8 cellular contexts compared by ENCODE assay signal in the genomic region with DNA sequence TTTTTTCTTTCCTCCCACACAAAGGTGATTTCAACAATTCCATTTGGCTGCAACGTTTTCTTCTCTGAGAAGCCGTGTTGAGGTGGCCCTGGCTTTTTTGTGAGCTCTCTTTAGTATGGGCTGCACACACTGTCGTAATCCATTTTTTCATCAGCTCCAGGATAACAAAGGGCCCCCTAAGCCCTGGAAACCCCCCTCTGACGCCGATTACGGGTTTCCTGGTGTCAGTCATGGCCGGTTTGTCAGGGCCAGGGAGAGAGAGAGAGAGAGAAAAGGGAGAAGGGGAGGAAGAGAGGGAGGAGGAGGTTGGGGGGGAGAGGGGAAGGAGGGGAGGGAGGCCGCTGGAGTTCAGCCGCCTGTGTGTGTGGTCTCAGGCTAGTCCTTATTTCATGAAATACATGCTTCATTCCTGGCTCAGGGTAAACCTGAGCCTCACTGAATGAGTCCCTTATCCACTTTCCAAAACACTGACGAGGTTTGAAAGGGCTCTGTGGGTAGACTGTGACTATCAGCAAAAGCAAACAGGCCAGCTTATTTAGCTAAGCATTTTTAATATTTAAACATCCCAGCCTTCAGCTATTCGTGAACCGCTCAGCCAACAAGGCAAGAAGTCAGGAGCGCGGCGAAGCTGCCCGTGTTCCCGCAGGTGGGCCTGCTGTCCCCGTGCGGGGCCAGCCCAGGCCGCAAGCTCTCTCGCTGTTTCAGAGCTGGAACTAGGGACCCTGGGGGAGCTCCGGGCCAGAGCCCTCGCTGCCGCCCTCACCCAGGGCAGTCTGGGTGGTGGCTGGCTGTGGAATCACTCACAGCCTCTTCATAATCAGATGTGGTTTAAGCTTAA.
DNase-seq lines count a peak whose midpoint lies in the region; ATAC-seq and TF ChIP-seq lines count a peak whose summit lies in the region.

No MANE protein-coding gene starts in this region.

- intact Hi-C loops in colonic mucosa (cut with DNase I): no loop called here

- H3K36me3 ChIP-seq in SJCRH30: no peaks in the 10 kb centered on the region
- no peaks in the 10 kb centered on the region for H3K36me3 ChIP-seq in colonic mucosa
- no peaks in the 10 kb centered on the region for H3K36me3 ChIP-seq in liver (ENCODE audit: control insufficient read depth in 4 of 4, insufficient read depth in 3 of 4, low read depth in 1 of 4, low read length in 3 of 4)

- H3K4me1 Mint-ChIP-seq in stimulated activated effector memory CD8-positive, alpha-beta T cell treated with anti-CD3 and anti-CD28 coated beads, Interleukin-12 subunit alpha, Interleukin-12 subunit beta, amount 100 ng/mL, for 72 hours: no peaks in the 10 kb centered on the region

- no peaks in the 10 kb centered on the region for H3K36me3 Mint-ChIP-seq in stimulated activated effector memory CD8-positive, alpha-beta T cell treated with anti-CD3 and anti-CD28 coated beads, Interleukin-12 subunit alpha, Interleukin-12 subunit beta, amount 100 ng/mL, for 72 hours

- H3K4me3 ChIP-seq in SJCRH30: peak overlapping the region; percentile 58
- H3K4me3 ChIP-seq in colonic mucosa: no peak overlapping the region
- H3K4me3 ChIP-seq in liver (ENCODE audit: low read depth in 1 of 3, low read length in 3 of 3): peak overlapping the region in 1 of 3 donors; percentile 33

- peak overlapping the region; percentile 27 for H3K4me3 Mint-ChIP-seq in stimulated activated effector memory CD8-positive, alpha-beta T cell treated with anti-CD3 and anti-CD28 coated beads, Interleukin-12 subunit alpha, Interleukin-12 subunit beta, amount 100 ng/mL, for 72 hours

- 27% methylated on average over 24 of the region's 24 CpGs for WGBS in liver

- H3K27me3 ChIP-seq in SJCRH30: no peaks in the 10 kb centered on the region
- H3K27me3 ChIP-seq in colonic mucosa: no peaks in the 10 kb centered on the region
- H3K27me3 ChIP-seq in liver (ENCODE audit: control insufficient read depth in 4 of 4, insufficient read depth in 4 of 4, low read length in 3 of 4): no peaks in the 10 kb centered on the region

- H3K4me1 ChIP-seq in SJCRH30: peaks cover 17% of the 10 kb centered on the region
- H3K4me1 ChIP-seq in colonic mucosa: no peaks in the 10 kb centered on the region
- peaks cover 9 to 27% (median 18%) of the 10 kb centered on the region in 4 donors for H3K4me1 ChIP-seq in liver (ENCODE audit: control insufficient read depth in 4 of 4, insufficient read depth in 4 of 4, low read length in 3 of 4)

- TF ChIP-seq RAD21 in liver (IDR thresholded peaks at IDR 0.05): no peak

- DNase-seq in SJCRH30: peak; percentile 93 to 95
- no peak for DNase-seq in colonic mucosa
- no peak for DNase-seq in stimulated activated effector memory CD8-positive, alpha-beta T cell treated with anti-CD3 and anti-CD28 coated beads, Interleukin-12 subunit alpha, Interleukin-12 subunit beta, amount 100 ng/mL, for 72 hours (ENCODE audit: low spot score in 2 of 2)
- no peak for DNase-seq in SHP77 (lab: John Stamatoyannopoulos, UW)
- no peak for DNase-seq in SW 1271 (lab: John Stamatoyannopoulos, UW)

- TF ChIP-seq CTCF in colonic mucosa (IDR thresholded peaks at IDR 0.05) (no peak), liver (IDR thresholded peaks at IDR 0.05; ENCODE audit: low read depth, low read length, missing input control) (no peak)

- no peaks in the 10 kb centered on the region for H3K9me3 Mint-ChIP-seq in stimulated activated effector memory CD8-positive, alpha-beta T cell treated with anti-CD3 and anti-CD28 coated beads, Interleukin-12 subunit alpha, Interleukin-12 subunit beta, amount 100 ng/mL, for 72 hours

- H3K9me3 ChIP-seq in SJCRH30 (replicated peaks) (no peaks in the 10 kb centered on the region), colonic mucosa (no peaks in the 10 kb centered on the region), liver (ENCODE audit: control insufficient read depth in 4 of 4, low read length in 3 of 4) (no peaks in the 10 kb centered on the region)

- H3K9ac ChIP-seq in colonic mucosa (ENCODE audit: low read depth in 2 of 2, low read length in 2 of 2) (peak overlapping the region; percentile 18 to 58), liver (ENCODE audit: low read depth in 1 of 2, low read length in 2 of 2) (peak overlapping the region; percentile 64 to 84)

- peak; percentile 57 for ATAC-seq in stimulated activated effector memory CD8-positive, alpha-beta T cell treated with anti-CD3 and anti-CD28 coated beads, Interleukin-12 subunit alpha, Interleukin-12 subunit beta, amount 100 ng/mL, for 72 hours
- no peak for ATAC-seq in HG02852 (IDR thresholded peaks at IDR 0.05; ENCODE audit: unreplicated experiment)
- no peak for ATAC-seq in HG03175 (IDR thresholded peaks at IDR 0.05; ENCODE audit: unreplicated experiment)

- peak overlapping the region; percentile 60 for H3K27ac Mint-ChIP-seq in stimulated activated effector memory CD8-positive, alpha-beta T cell treated with anti-CD3 and anti-CD28 coated beads, Interleukin-12 subunit alpha, Interleukin-12 subunit beta, amount 100 ng/mL, for 72 hours

- H3K27ac ChIP-seq in SJCRH30: peak overlapping the region; percentile 91
- H3K27ac ChIP-seq in colonic mucosa: peak overlapping the region; percentile 70
- peak overlapping the region; percentile 92 for H3K27ac ChIP-seq in liver (ENCODE audit: low read depth in 1 of 2, low read length in 2 of 2)

TF ChIP-seq in liver, 16 proteins besides CTCF, POLR2A, EP300 and RAD21:
- TF ChIP-seq NR2F2 (IDR thresholded peaks at IDR 0.05) (no peak), FOXA1 (IDR thresholded peaks at IDR 0.05) (peak; percentile 47), HNF4A (conservative IDR thresholded peaks at IDR 0.05) (peak in 1 of 2 donors; percentile 32), FOXA2 (IDR thresholded peaks at IDR 0.05) (peak; percentile 31), EGR1 (IDR thresholded peaks at IDR 0.05; ENCODE audit: low read depth in 2 of 2) (no peak), GABPA (IDR thresholded peaks at IDR 0.05 in 1 of 2, conservative IDR thresholded peaks at IDR 0.05 in 1 of 2) (no peak), JUND (IDR thresholded peaks at IDR 0.05) (no peak), HNF4G (IDR thresholded peaks at IDR 0.05) (no peak), SP1 (IDR thresholded peaks at IDR 0.05) (peak; percentile 52), RXRA (IDR thresholded peaks at IDR 0.05) (peak; percentile 25 to 62), TAF1 (conservative IDR thresholded peaks at IDR 0.05) (no peak), YY1 (IDR thresholded peaks at IDR 0.05) (peak; percentile 51)
- TF ChIP-seq, protein P1, sequence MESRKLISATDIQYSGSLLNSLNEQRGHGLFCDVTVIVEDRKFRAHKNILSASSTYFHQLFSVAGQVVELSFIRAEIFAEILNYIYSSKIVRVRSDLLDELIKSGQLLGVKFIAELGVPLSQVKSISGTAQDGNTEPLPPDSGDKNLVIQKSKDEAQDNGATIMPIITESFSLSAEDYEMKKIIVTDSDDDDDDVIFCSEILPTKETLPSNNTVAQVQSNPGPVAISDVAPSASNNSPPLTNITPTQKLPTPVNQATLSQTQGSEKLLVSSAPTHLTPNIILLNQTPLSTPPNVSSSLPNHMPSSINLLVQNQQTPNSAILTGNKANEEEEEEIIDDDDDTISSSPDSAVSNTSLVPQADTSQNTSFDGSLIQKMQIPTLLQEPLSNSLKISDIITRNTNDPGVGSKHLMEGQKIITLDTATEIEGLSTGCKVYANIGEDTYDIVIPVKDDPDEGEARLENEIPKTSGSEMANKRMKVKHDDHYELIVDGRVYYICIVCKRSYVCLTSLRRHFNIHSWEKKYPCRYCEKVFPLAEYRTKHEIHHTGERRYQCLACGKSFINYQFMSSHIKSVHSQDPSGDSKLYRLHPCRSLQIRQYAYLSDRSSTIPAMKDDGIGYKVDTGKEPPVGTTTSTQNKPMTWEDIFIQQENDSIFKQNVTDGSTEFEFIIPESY (IDR thresholded peaks at IDR 0.05): no peak
- TF ChIP-seq, protein P2, sequence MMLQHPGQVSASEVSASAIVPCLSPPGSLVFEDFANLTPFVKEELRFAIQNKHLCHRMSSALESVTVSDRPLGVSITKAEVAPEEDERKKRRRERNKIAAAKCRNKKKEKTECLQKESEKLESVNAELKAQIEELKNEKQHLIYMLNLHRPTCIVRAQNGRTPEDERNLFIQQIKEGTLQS (IDR thresholded peaks at IDR 0.05): no peak
- TF ChIP-seq, protein P3, sequence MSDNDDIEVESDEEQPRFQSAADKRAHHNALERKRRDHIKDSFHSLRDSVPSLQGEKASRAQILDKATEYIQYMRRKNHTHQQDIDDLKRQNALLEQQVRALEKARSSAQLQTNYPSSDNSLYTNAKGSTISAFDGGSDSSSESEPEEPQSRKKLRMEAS (IDR thresholded peaks at IDR 0.05): peak; percentile 37
- TF ChIP-seq, protein P4, sequence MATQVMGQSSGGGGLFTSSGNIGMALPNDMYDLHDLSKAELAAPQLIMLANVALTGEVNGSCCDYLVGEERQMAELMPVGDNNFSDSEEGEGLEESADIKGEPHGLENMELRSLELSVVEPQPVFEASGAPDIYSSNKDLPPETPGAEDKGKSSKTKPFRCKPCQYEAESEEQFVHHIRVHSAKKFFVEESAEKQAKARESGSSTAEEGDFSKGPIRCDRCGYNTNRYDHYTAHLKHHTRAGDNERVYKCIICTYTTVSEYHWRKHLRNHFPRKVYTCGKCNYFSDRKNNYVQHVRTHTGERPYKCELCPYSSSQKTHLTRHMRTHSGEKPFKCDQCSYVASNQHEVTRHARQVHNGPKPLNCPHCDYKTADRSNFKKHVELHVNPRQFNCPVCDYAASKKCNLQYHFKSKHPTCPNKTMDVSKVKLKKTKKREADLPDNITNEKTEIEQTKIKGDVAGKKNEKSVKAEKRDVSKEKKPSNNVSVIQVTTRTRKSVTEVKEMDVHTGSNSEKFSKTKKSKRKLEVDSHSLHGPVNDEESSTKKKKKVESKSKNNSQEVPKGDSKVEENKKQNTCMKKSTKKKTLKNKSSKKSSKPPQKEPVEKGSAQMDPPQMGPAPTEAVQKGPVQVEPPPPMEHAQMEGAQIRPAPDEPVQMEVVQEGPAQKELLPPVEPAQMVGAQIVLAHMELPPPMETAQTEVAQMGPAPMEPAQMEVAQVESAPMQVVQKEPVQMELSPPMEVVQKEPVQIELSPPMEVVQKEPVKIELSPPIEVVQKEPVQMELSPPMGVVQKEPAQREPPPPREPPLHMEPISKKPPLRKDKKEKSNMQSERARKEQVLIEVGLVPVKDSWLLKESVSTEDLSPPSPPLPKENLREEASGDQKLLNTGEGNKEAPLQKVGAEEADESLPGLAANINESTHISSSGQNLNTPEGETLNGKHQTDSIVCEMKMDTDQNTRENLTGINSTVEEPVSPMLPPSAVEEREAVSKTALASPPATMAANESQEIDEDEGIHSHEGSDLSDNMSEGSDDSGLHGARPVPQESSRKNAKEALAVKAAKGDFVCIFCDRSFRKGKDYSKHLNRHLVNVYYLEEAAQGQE (IDR thresholded peaks at IDR 0.05): no peak

Comparison
In these comparisons a context has a peak if more than half of its experiments do, and no peak if none do; other contexts are left out.
1. DNase-seq: peak in SJCRH30 (2 of 2); none in colonic mucosa (single experiment), stimulated activated effector memory CD8-positive, alpha-beta T cell treated with anti-CD3 and anti-CD28 coated beads, Interleukin-12 subunit alpha, Interleukin-12 subunit beta, amount 100 ng/mL, for 72 hours (0 of 2), SHP77 (0 of 2) and SW 1271 (0 of 2).
2. Peak in every context shown above with its lines, with median percentiles within 50 percentile points of each other: H3K27ac ChIP-seq.